In the genomic region with DNA sequence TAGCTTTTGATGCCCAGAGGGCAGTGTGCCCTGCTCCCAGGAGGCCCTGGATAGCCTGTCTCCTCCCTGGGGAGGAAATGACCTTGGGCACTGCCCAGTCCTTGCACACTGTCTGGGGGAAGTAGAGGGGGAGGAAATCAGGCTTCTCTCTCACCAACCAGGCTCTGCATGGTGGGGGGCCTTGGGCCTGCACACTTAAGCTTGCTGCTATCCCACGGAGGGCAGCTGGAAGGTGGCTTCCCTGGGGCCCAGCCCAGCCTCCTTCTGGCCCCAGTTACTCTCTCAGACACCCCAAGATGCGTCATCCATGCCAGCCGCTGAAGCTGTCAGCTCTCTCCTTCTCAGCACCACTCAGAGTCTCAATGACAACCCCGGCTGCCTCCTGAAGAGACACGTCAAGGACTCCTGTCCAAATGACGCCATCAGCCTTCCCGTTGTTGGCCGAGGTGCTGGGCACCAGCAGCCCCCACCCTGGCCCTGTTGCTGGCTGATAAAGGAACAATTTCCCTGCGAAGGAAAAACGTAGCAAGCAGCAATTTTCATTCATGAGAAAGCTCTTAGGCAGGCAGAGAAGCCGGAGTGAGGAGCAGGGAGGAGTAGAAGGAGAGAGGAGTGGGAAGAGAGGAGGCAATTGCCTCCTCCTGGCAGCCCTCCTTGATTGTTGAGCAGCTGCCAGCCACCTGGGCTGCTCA, we compare ENCODE assay signal across 16 cellular contexts.
A peak's percentile ranks its signal among the peaks of the same experiment; 100 is the strongest.
DNase-seq lines count a peak whose midpoint lies in the region; ATAC-seq and TF ChIP-seq lines count a peak whose summit lies in the region.
"Had no signal": no experiment of that assay in that cellular context is flagged by ENCODE, and none has a peak within 500 bp of the region (broad histone marks: within the 10 kb centered on the region; RNA-seq: fewer than 3 reads in every experiment).

No MANE protein-coding gene starts in this region.

- H3K27ac ChIP-seq in RWPE2 (ENCODE audit: poor library complexity, severe bottlenecking) (no peak overlapping the region), heart left ventricle (no peak overlapping the region)
- H3K27ac ChIP-seq: SJSA1 had no signal

- TF ChIP-seq POLR2A in heart left ventricle (IDR thresholded peaks at IDR 0.05), result no peak

- 46 to 56% (median 53%) methylated on average over 9 to 11 of the region's 11 CpGs for WGBS in heart left ventricle, 4 donors

- intact Hi-C loops in heart left ventricle (cut with DNase I), result loop anchor here in 2 of 10 donors (5.0 to 10.0 kb wide), 2 partner anchors 46 to 49 kb away; no protein-coding TSS in a partner anchor

- TF ChIP-seq CTCF in RWPE2 (IDR thresholded peaks at IDR 0.05; ENCODE audit: poor library complexity, severe bottlenecking), result no peak
- no peak for TF ChIP-seq CTCF in heart left ventricle (IDR thresholded peaks at IDR 0.05)

- in situ Hi-C loops in HAP-1 (cut with MboI; ENCODE audit: low sequenced_read_pairs), result no loop called here

- no peaks in the 10 kb centered on the region for H3K9me3 ChIP-seq in RWPE2 (ENCODE audit: severe bottlenecking)
- H3K9me3 ChIP-seq in heart left ventricle, result no peaks in the 10 kb centered on the region
- H3K9me3 ChIP-seq in HAP-1, result no peaks in the 10 kb centered on the region
- H3K9me3 ChIP-seq: Caco-2, SJSA1 had no signal

- H3K4me3 Mint-ChIP-seq in activated naive CD8-positive, alpha-beta T cell treated with anti-CD3 and anti-CD28 coated beads for 36 hours, result no peak overlapping the region
- H3K4me3 Mint-ChIP-seq in activated naive CD8-positive, alpha-beta T cell treated with anti-CD3 and anti-CD28 coated beads, Interleukin-2, amount 50 U/mL, for 24 hours, result no peak overlapping the region
- H3K4me3 Mint-ChIP-seq in stimulated activated memory B cell treated with anti-CD40 and anti-IgM and Interleukin-4, amounts not matched to agents 10 μg/mL and 1 μg/mL and 100 μg/mL, for 72 hours, result no peak overlapping the region

- H3K9me3 Mint-ChIP-seq in activated naive CD8-positive, alpha-beta T cell treated with anti-CD3 and anti-CD28 coated beads for 36 hours, result no peaks in the 10 kb centered on the region
- H3K9me3 Mint-ChIP-seq in activated naive CD8-positive, alpha-beta T cell treated with anti-CD3 and anti-CD28 coated beads, Interleukin-2, amount 50 U/mL, for 24 hours, result no peaks in the 10 kb centered on the region
- H3K9me3 Mint-ChIP-seq in stimulated activated memory B cell treated with anti-CD40 and anti-IgM and Interleukin-4, amounts not matched to agents 10 μg/mL and 1 μg/mL and 100 μg/mL, for 72 hours, result no peaks in the 10 kb centered on the region
- H3K9me3 Mint-ChIP-seq: IgD-negative memory B cell had no signal

- peak overlapping the region; percentile 39 for H3K27ac Mint-ChIP-seq in activated naive CD8-positive, alpha-beta T cell treated with anti-CD3 and anti-CD28 coated beads for 36 hours
- no peak overlapping the region for H3K27ac Mint-ChIP-seq in activated naive CD8-positive, alpha-beta T cell treated with anti-CD3 and anti-CD28 coated beads, Interleukin-2, amount 50 U/mL, for 24 hours
- H3K27ac Mint-ChIP-seq in stimulated activated memory B cell treated with anti-CD40 and anti-IgM and Interleukin-4, amounts not matched to agents 10 μg/mL and 1 μg/mL and 100 μg/mL, for 72 hours, result peak overlapping the region; percentile 3

- no peak for DNase-seq in activated naive CD8-positive, alpha-beta T cell treated with anti-CD3 and anti-CD28 coated beads for 36 hours
- no peak for DNase-seq in activated naive CD8-positive, alpha-beta T cell treated with anti-CD3 and anti-CD28 coated beads, Interleukin-2, amount 50 U/mL, for 24 hours
- DNase-seq in RWPE2 (ENCODE audit: low spot score) (peak; percentile 27), heart left ventricle (peak in 3 of 5 donors; percentile 24 to 68 (median 53)), HAP-1 (ENCODE audit: low spot score in 2 of 2) (no peak), HuH-7.5 (ENCODE audit: low spot score) (no peak)
- no peak for DNase-seq in activated CD8-positive, alpha-beta memory T cell treated with anti-CD3 and anti-CD28 coated beads, Interleukin-2, amount 50 U/mL, for 48 hours
- DNase-seq: Caco-2; NCI-H1105; NCI-H1694; NCI-H446; NK-92 treated with Interleukin-12 subunit alpha and Interleukin-12 subunit beta, amount 100 ng/mL, for 24 hours; RPMI8226 had no signal

- no peaks in the 10 kb centered on the region for H3K36me3 Mint-ChIP-seq in activated naive CD8-positive, alpha-beta T cell treated with anti-CD3 and anti-CD28 coated beads for 36 hours
- no peaks in the 10 kb centered on the region for H3K36me3 Mint-ChIP-seq in activated naive CD8-positive, alpha-beta T cell treated with anti-CD3 and anti-CD28 coated beads, Interleukin-2, amount 50 U/mL, for 24 hours (ENCODE audit: low read depth)
- no peaks in the 10 kb centered on the region for H3K36me3 Mint-ChIP-seq in stimulated activated memory B cell treated with anti-CD40 and anti-IgM and Interleukin-4, amounts not matched to agents 10 μg/mL and 1 μg/mL and 100 μg/mL, for 72 hours

- peaks cover 14% of the 10 kb centered on the region for H3K4me1 Mint-ChIP-seq in activated naive CD8-positive, alpha-beta T cell treated with anti-CD3 and anti-CD28 coated beads for 36 hours
- H3K4me1 Mint-ChIP-seq in activated naive CD8-positive, alpha-beta T cell treated with anti-CD3 and anti-CD28 coated beads, Interleukin-2, amount 50 U/mL, for 24 hours, result peaks cover 19% of the 10 kb centered on the region
- H3K4me1 Mint-ChIP-seq in stimulated activated memory B cell treated with anti-CD40 and anti-IgM and Interleukin-4, amounts not matched to agents 10 μg/mL and 1 μg/mL and 100 μg/mL, for 72 hours, result peaks cover 45% of the 10 kb centered on the region

- H3K27me3 ChIP-seq in RWPE2 (ENCODE audit: insufficient read depth, poor library complexity, severe bottlenecking) (no peaks in the 10 kb centered on the region), heart left ventricle (peaks cover 0 to 8% (median 0%) of the 10 kb centered on the region in 9 donors), HAP-1 (ENCODE audit: low read depth) (peaks cover 9% of the 10 kb centered on the region; the same call in 1 of the 2 replicates)

- no peak for ATAC-seq in activated naive CD8-positive, alpha-beta T cell treated with anti-CD3 and anti-CD28 coated beads, Interleukin-2, amount 50 U/mL, for 24 hours
- ATAC-seq in RWPE2 (ENCODE audit: low read depth) (no peak), heart left ventricle (peak in 3 of 4 donors; percentile 57 to 87 (median 80))
- ATAC-seq in stimulated activated memory B cell treated with anti-CD40 and anti-IgM and Interleukin-4, amounts not matched to agents 10 μg/mL and 1 μg/mL and 100 μg/mL, for 72 hours, result no peak

- H3K4me3 ChIP-seq in RWPE2 (ENCODE audit: severe bottlenecking) (no peak overlapping the region), heart left ventricle (no peak overlapping the region), HAP-1 (no peak overlapping the region)
- H3K4me3 ChIP-seq: SJSA1 had no signal

- H3K4me1 ChIP-seq in RWPE2 (ENCODE audit: insufficient read depth, poor library complexity, severe bottlenecking), result no peaks in the 10 kb centered on the region
- peaks cover 0 to 7% (median 0%) of the 10 kb centered on the region in 12 donors for H3K4me1 ChIP-seq in heart left ventricle
- no peaks in the 10 kb centered on the region for H3K4me1 ChIP-seq in HAP-1
- H3K4me1 ChIP-seq: Caco-2, SJSA1 had no signal

- H3K27me3 Mint-ChIP-seq in activated naive CD8-positive, alpha-beta T cell treated with anti-CD3 and anti-CD28 coated beads for 36 hours, result no peaks in the 10 kb centered on the region
- H3K27me3 Mint-ChIP-seq in activated naive CD8-positive, alpha-beta T cell treated with anti-CD3 and anti-CD28 coated beads, Interleukin-2, amount 50 U/mL, for 24 hours, result no peaks in the 10 kb centered on the region
- no peaks in the 10 kb centered on the region for H3K27me3 Mint-ChIP-seq in stimulated activated memory B cell treated with anti-CD40 and anti-IgM and Interleukin-4, amounts not matched to agents 10 μg/mL and 1 μg/mL and 100 μg/mL, for 72 hours

- no peaks in the 10 kb centered on the region for H3K36me3 ChIP-seq in RWPE2 (ENCODE audit: low read depth)
- H3K36me3 ChIP-seq in heart left ventricle, result no peaks in the 10 kb centered on the region
- no peaks in the 10 kb centered on the region for H3K36me3 ChIP-seq in HAP-1 (replicated peaks)
- H3K36me3 ChIP-seq: SJSA1 had no signal

Comparison
In these comparisons a context has a peak if more than half of its experiments do, and no peak if none do; other contexts are left out.
1. DNase-seq: peak in RWPE2 (single experiment) and heart left ventricle (3 of 5); none in activated naive CD8-positive, alpha-beta T cell treated with anti-CD3 and anti-CD28 coated beads for 36 hours (single experiment), activated naive CD8-positive, alpha-beta T cell treated with anti-CD3 and anti-CD28 coated beads, Interleukin-2, amount 50 U/mL, for 24 hours (single experiment), HAP-1 (0 of 2), HuH-7.5 (single experiment) and activated CD8-positive, alpha-beta memory T cell treated with anti-CD3 and anti-CD28 coated beads, Interleukin-2, amount 50 U/mL, for 48 hours (single experiment).
2. ATAC-seq: peak in heart left ventricle (3 of 4); none in activated naive CD8-positive, alpha-beta T cell treated with anti-CD3 and anti-CD28 coated beads, Interleukin-2, amount 50 U/mL, for 24 hours (single experiment), RWPE2 (single experiment) and stimulated activated memory B cell treated with anti-CD40 and anti-IgM and Interleukin-4, amounts not matched to agents 10 μg/mL and 1 μg/mL and 100 μg/mL, for 72 hours (single experiment).